18 cellular contexts compared by ENCODE assay signal in genomic region chr15:93050648-93051047, GRCh38. TPM values are rescaled to one million over a fixed set of nuclear protein-coding genes. Genes with fewer than 3 reads are reported as not detected.
DNase-seq lines count a peak whose midpoint lies in the region; ATAC-seq and TF ChIP-seq lines count a peak whose summit lies in the region.
"Had no signal": no experiment of that assay in that cellular context is flagged by ENCODE, and none has a peak within 500 bp of the region (broad histone marks: within the 10 kb centered on the region; RNA-seq: fewer than 3 reads in every experiment).

No MANE protein-coding gene starts in this region.

- H3K9me3 Mint-ChIP-seq in central memory CD8-positive, alpha-beta T cell, result peaks cover 8% of the 10 kb centered on the region

- 80% methylated on average over 2 of the region's 13 CpGs; no CpG with 5 or more reads in 1 of the 2 donors for WGBS in gastroesophageal sphincter (ENCODE audit: low coverage in 1 of 2), 2 donors

- H3K36me3 Mint-ChIP-seq in central memory CD8-positive, alpha-beta T cell (ENCODE audit: insufficient read depth), result peaks cover 4% of the 10 kb centered on the region

- 0 out of 22 replicates have a peak, but pooled peaks cover 0 to 4% (median 0%) of the 10 kb centered on the region in 11 experiments for H3K27me3 ChIP-seq in BLaER1 treated with 17β-estradiol and CSF1 and Interleukin-3, amounts not matched to agents 10 nM and 100 nM
- H3K27me3 ChIP-seq in gastroesophageal sphincter (no peaks in the 10 kb centered on the region), rectal smooth muscle tissue (ENCODE audit: control insufficient read depth, insufficient read depth, low read length) (no peaks in the 10 kb centered on the region)
- H3K27me3 ChIP-seq: SJCRH30 had no signal

- H3K27ac ChIP-seq in BLaER1 treated with 17β-estradiol and CSF1 and Interleukin-3, amounts not matched to agents 10 nM and 100 nM, result peak overlapping the region in 1 of 11 experiments; percentile 0; a peak in 1 of 22 replicates
- H3K27ac ChIP-seq in gastroesophageal sphincter (peak overlapping the region in 3 of 4 donors; percentile 5 to 63 (median 62)), rectal smooth muscle tissue (ENCODE audit: low read depth, low read length) (peak overlapping the region; percentile 63)
- H3K27ac ChIP-seq: KMS-11, SJCRH30 had no signal

- H3K4me2 ChIP-seq in BLaER1 treated with 17β-estradiol and CSF1 and Interleukin-3, amounts not matched to agents 10 nM and 100 nM, result peak overlapping the region in 6 of 11 experiments; percentile 70 to 89 (median 82); a peak in 5 of 22 replicates
- H3K4me2 ChIP-seq: KMS-11 had no signal

- H3K27me3 Mint-ChIP-seq in central memory CD8-positive, alpha-beta T cell, result peaks cover 3% of the 10 kb centered on the region

- H3K4me1 ChIP-seq in BLaER1 treated with 17β-estradiol and CSF1 and Interleukin-3, amounts not matched to agents 10 nM and 100 nM, result peaks cover 18 to 84% (median 51%) of the 10 kb centered on the region in 10 experiments
- H3K4me1 ChIP-seq in gastroesophageal sphincter, result peaks cover 0 to 89% (median 15%) of the 10 kb centered on the region in 3 donors
- H3K4me1 ChIP-seq in rectal smooth muscle tissue (ENCODE audit: control insufficient read depth, insufficient read depth, low read length), result peaks cover 23% of the 10 kb centered on the region
- H3K4me1 ChIP-seq: SJCRH30 had no signal

- no peak for DNase-seq in central memory CD8-positive, alpha-beta T cell (ENCODE audit: low spot score in 2 of 2)
- no peak for DNase-seq in middle frontal gyrus (ENCODE audit: extremely low spot score, low spot score)
- no peak for DNase-seq in islet precursor cell
- no peak for DNase-seq in HuH-7.5 (ENCODE audit: low spot score)
- DNase-seq in DMS79 (lab: John Stamatoyannopoulos, UW), result no peak
- DNase-seq: AML-193, EL, GF-D8, IMR-90, NCI-H1436 treated with DMSO at 0.1 percent for 48 hours, NCI-H1930, SJCRH30 had no signal

- no peak for ATAC-seq in central memory CD8-positive, alpha-beta T cell (replicated peaks; ENCODE audit: extremely low read depth, poor library complexity, severe bottlenecking)
- no peak for ATAC-seq in gastroesophageal sphincter
- ATAC-seq: Panc1 had no signal

- H3K36me3 ChIP-seq in BLaER1 treated with 17β-estradiol and CSF1 and Interleukin-3, amounts not matched to agents 10 nM and 100 nM, result peaks cover 0 to 86% (median 39%) of the 10 kb centered on the region in 11 experiments; a peak in 13 of 22 replicates
- H3K36me3 ChIP-seq in gastroesophageal sphincter (peaks cover 0 to 98% of the 10 kb centered on the region in 2 donors), rectal smooth muscle tissue (ENCODE audit: control insufficient read depth, insufficient read depth, low read length) (peaks cover 27% of the 10 kb centered on the region)

- H3K4me3 ChIP-seq in BLaER1 treated with 17β-estradiol and CSF1 and Interleukin-3, amounts not matched to agents 10 nM and 100 nM, result no peak overlapping the region
- no peak overlapping the region for H3K4me3 ChIP-seq in gastroesophageal sphincter
- peak overlapping the region; percentile 15 for H3K4me3 ChIP-seq in rectal smooth muscle tissue (ENCODE audit: low read length)
- H3K4me3 ChIP-seq: SJCRH30 had no signal

- TF ChIP-seq CTCF in gastroesophageal sphincter (IDR thresholded peaks at IDR 0.05), result no peak

- peaks cover 0 to 90% (median 10%) of the 10 kb centered on the region in 11 experiments; a peak in 13 of 22 replicates for H4K20me1 ChIP-seq in BLaER1 treated with 17β-estradiol and CSF1 and Interleukin-3, amounts not matched to agents 10 nM and 100 nM

- H3K9ac ChIP-seq in BLaER1 treated with 17β-estradiol and CSF1 and Interleukin-3, amounts not matched to agents 10 nM and 100 nM, result peak overlapping the region in 1 of 11 experiments; percentile 3; a peak in 1 of 22 replicates
- H3K9ac ChIP-seq in rectal smooth muscle tissue (ENCODE audit: low read length), result no peak overlapping the region
- H3K9ac ChIP-seq: KMS-11 had no signal

- H3K9me3 ChIP-seq in BLaER1 treated with 17β-estradiol and CSF1 and Interleukin-3, amounts not matched to agents 10 nM and 100 nM (replicated peaks in 1 of 11), result peaks cover 0 to 12% (median 8%) of the 10 kb centered on the region in 11 experiments; a peak in 12 of 22 replicates
- H3K9me3 ChIP-seq in gastroesophageal sphincter, result peaks cover 0 to 13% (median 0%) of the 10 kb centered on the region in 3 donors

- H3K4me3 Mint-ChIP-seq in central memory CD8-positive, alpha-beta T cell, result peak overlapping the region; percentile 53
- H3K4me3 Mint-ChIP-seq: CD14-positive monocyte had no signal

- no peak overlapping the region for H3K27ac Mint-ChIP-seq in central memory CD8-positive, alpha-beta T cell (ENCODE audit: low read depth)
- H3K27ac Mint-ChIP-seq: CD14-positive monocyte had no signal

- TF ChIP-seq POLR2A in gastroesophageal sphincter (IDR thresholded peaks at IDR 0.05), result no peak

- TF ChIP-seq EP300 in gastroesophageal sphincter (IDR thresholded peaks at IDR 0.05), result no peak

- peaks cover 42% of the 10 kb centered on the region for H3K4me1 Mint-ChIP-seq in central memory CD8-positive, alpha-beta T cell

RNA-seq across cellular contexts. Expression of gene RGMA, which starts 38.4 kb away (rescaled TPM):
- total RNA-seq in gastroesophageal sphincter, result 100 to 1,000 TPM in 2 of 4 donors, 10 to 100 TPM in 2; 99.0 to 307 (median 112) TPM
